ENCODE assay signal across 36 cellular contexts in genomic region chr17:33551075-33551474, GRCh38.
"Had no signal": no experiment of that assay in that cellular context is flagged by ENCODE, and none has a peak within 500 bp of the region (broad histone marks: within the 10 kb centered on the region; RNA-seq: fewer than 3 reads in every experiment).

No MANE protein-coding gene starts in this region.

- DNase-seq: activated B cell treated with CpG ODN at 0.5 μM for 24 hours; activated CD4-positive, alpha-beta memory T cell treated with anti-CD3 and anti-CD28 coated beads for 36 hours; activated CD4-positive, alpha-beta T cell treated with anti-CD3 and anti-CD28 coated beads for 4 hours; activated CD4-positive, alpha-beta T cell treated with anti-CD3 and anti-CD28 coated beads, Interleukin-2, amount 10 ng/mL, durations not matched to agents 24 days and 14 days; activated CD4-positive, alpha-beta T cell treated with anti-CD3 and anti-CD28 coated beads, Interleukin-2, amount 50 U/mL, for 1 hour; activated CD4-positive, alpha-beta T cell treated with anti-CD3 and anti-CD28 coated beads, Interleukin-2, amount 50 U/mL, for 4 hours; activated CD4-positive, CD25-positive, alpha-beta regulatory T cell treated with anti-CD3 and anti-CD28 coated beads, Interleukin-2, amount 50 U/mL, for 72 hours; activated CD8-positive, alpha-beta memory T cell treated with anti-CD3 and anti-CD28 coated beads, Interleukin-2, amount 50 U/mL, for 4 hours; activated CD8-positive, alpha-beta T cell treated with anti-CD3 and anti-CD28 coated beads for 36 hours; activated effector memory CD4-positive, alpha-beta T cell treated with anti-CD3 and anti-CD28 coated beads, Interleukin-2, amount 50 U/mL, for 16 hours; activated gamma-delta T cell treated with Interleukin-2 at 50 U/mL for 16 hours; activated naive CD4-positive, alpha-beta T cell; activated naive CD4-positive, alpha-beta T cell treated with anti-CD3 and anti-CD28 coated beads for 36 hours; activated naive CD4-positive, alpha-beta T cell treated with anti-CD3 and anti-CD28 coated beads, Interleukin-2, amount 50 U/mL, for 16 hours; activated naive CD8-positive, alpha-beta T cell treated with anti-CD3 and anti-CD28 coated beads for 36 hours; activated T-cell treated with anti-CD3 and anti-CD28 coated beads for 4 hours; activated T-cell treated with anti-CD3 and anti-CD28 coated beads, Interleukin-2, amount 50 U/mL, for 1 hour; activated T-cell treated with anti-CD3 and anti-CD28 coated beads, Interleukin-2, amount 50 U/mL, for 4 hours; activated T-cell treated with anti-CD3 and anti-CD28 coated beads, Interleukin-2, amount 50 U/mL, for 72 hours; adrenal gland; amniotic stem cell; aorta; body of pancreas; brain microvascular endothelial cell; central memory CD4-positive, alpha-beta T cell; T-helper 2 cell; T-helper 9 cell had no signal

- H3K36me3 ChIP-seq: adrenal gland, brain microvascular endothelial cell, breast epithelium had no signal

- H3K4me1 Mint-ChIP-seq: activated B cell treated with CpG ODN at 0.5 μM for 24 hours; activated CD4-positive, alpha-beta T cell treated with anti-CD3 and anti-CD28 coated beads, Interleukin-2, amount 10 ng/mL, durations not matched to agents 24 days and 14 days; activated naive CD8-positive, alpha-beta T cell treated with anti-CD3 and anti-CD28 coated beads for 36 hours; activated T-helper 17 cell treated with anti-CD3 and anti-CD28 coated beads, Interleukin-2, amount 50 U/mL, for 72 hours had no signal

- H3K9me3 ChIP-seq: adrenal gland, body of pancreas, breast epithelium had no signal

- H3K4me3 ChIP-seq: adrenal gland, body of pancreas, breast epithelium had no signal

- H3K36me3 Mint-ChIP-seq: activated CD4-positive, alpha-beta memory T cell treated with anti-CD3 and anti-CD28 coated beads for 36 hours; activated naive CD4-positive, alpha-beta T cell treated with anti-CD3 and anti-CD28 coated beads, Interleukin-2, amount 50 U/mL, for 72 hours; activated naive CD8-positive, alpha-beta T cell treated with anti-CD3 and anti-CD28 coated beads for 36 hours had no signal

- H3K27me3 ChIP-seq: adrenal gland, body of pancreas, brain microvascular endothelial cell had no signal

- H3K4me3 Mint-ChIP-seq: activated B cell treated with CpG ODN at 0.5 μM for 24 hours; activated CD4-positive, alpha-beta memory T cell treated with anti-CD3 and anti-CD28 coated beads for 36 hours; activated CD4-positive, alpha-beta T cell treated with anti-CD3 and anti-CD28 coated beads, Interleukin-2, amount 10 ng/mL, durations not matched to agents 24 days and 14 days; activated CD8-positive, alpha-beta T cell treated with anti-CD3 and anti-CD28 coated beads for 36 hours; activated naive CD4-positive, alpha-beta T cell treated with anti-CD3 and anti-CD28 coated beads for 36 hours; activated naive CD8-positive, alpha-beta T cell treated with anti-CD3 and anti-CD28 coated beads for 36 hours; activated T-cell treated with anti-CD3 and anti-CD28 coated beads, Interleukin-2, amount 50 U/mL, for 4 hours; activated T-cell treated with anti-CD3 and anti-CD28 coated beads, Interleukin-2, amount 50 U/mL, for 72 hours; activated T-helper 1 cell treated with anti-CD3 and anti-CD28 coated beads, Interleukin-12 subunit alpha, Interleukin-12 subunit beta, Interleukin-2, Interleukin-4 antibody, amounts not matched to agents 30 ng/mL and 10 ng/mL and 1 ng/mL, durations not matched to agents 14 hours and 24 hours and 36 hours; activated T-helper 17 cell treated with anti-CD3 and anti-CD28 coated beads, Interleukin-2, amount 50 U/mL, for 72 hours; T-helper 2 cell treated with Interferon-gamma antibody and Interleukin-4, amounts not matched to agents 5 μg/mL and 100 μg/mL, for 36 hours had no signal

- FAIRE-seq: astrocyte, colon, TTC549 had no signal

- H3K4me1 ChIP-seq: adrenal gland, body of pancreas, breast epithelium had no signal

- H3K27ac ChIP-seq: adrenal gland, body of pancreas, brain microvascular endothelial cell, breast epithelium, VCaP had no signal

- ATAC-seq: activated CD8-positive, alpha-beta T cell treated with anti-CD3 and anti-CD28 coated beads for 36 hours; activated naive CD4-positive, alpha-beta T cell treated with anti-CD3 and anti-CD28 coated beads, Interleukin-2, amount 50 U/mL, for 72 hours; activated T-cell treated with anti-CD3 and anti-CD28 coated beads, Interleukin-2, amount 50 U/mL, for 4 hours; activated T-cell treated with anti-CD3 and anti-CD28 coated beads, Interleukin-2, amount 50 U/mL, for 72 hours; activated T-helper 17 cell treated with anti-CD3 and anti-CD28 coated beads, Interleukin-2, amount 50 U/mL, for 72 hours; body of pancreas had no signal

- H3K9me3 Mint-ChIP-seq: activated B cell treated with CpG ODN at 0.5 μM for 24 hours; activated CD4-positive, alpha-beta memory T cell treated with anti-CD3 and anti-CD28 coated beads for 36 hours; activated CD4-positive, alpha-beta T cell treated with anti-CD3 and anti-CD28 coated beads, Interleukin-2, amount 10 ng/mL, durations not matched to agents 24 days and 14 days; activated CD8-positive, alpha-beta T cell treated with anti-CD3 and anti-CD28 coated beads for 36 hours; activated naive CD4-positive, alpha-beta T cell treated with anti-CD3 and anti-CD28 coated beads for 36 hours; activated naive CD4-positive, alpha-beta T cell treated with anti-CD3 and anti-CD28 coated beads, Interleukin-2, amount 50 U/mL, for 72 hours; activated naive CD8-positive, alpha-beta T cell treated with anti-CD3 and anti-CD28 coated beads for 36 hours; activated T-cell treated with anti-CD3 and anti-CD28 coated beads, Interleukin-2, amount 50 U/mL, for 4 hours; activated T-helper 1 cell treated with anti-CD3 and anti-CD28 coated beads, Interleukin-12 subunit alpha, Interleukin-12 subunit beta, Interleukin-2, Interleukin-4 antibody, amounts not matched to agents 30 ng/mL and 10 ng/mL and 1 ng/mL, durations not matched to agents 14 hours and 24 hours and 36 hours; activated T-helper 17 cell treated with anti-CD3 and anti-CD28 coated beads, Interleukin-2, amount 50 U/mL, for 72 hours; T-helper 2 cell treated with Interferon-gamma antibody and Interleukin-4, amounts not matched to agents 5 μg/mL and 100 μg/mL, for 36 hours had no signal

- H3K27ac Mint-ChIP-seq: activated B cell treated with CpG ODN at 0.5 μM for 24 hours; activated CD4-positive, alpha-beta memory T cell treated with anti-CD3 and anti-CD28 coated beads for 36 hours; activated CD4-positive, alpha-beta T cell treated with anti-CD3 and anti-CD28 coated beads, Interleukin-2, amount 10 ng/mL, durations not matched to agents 24 days and 14 days; activated CD8-positive, alpha-beta T cell treated with anti-CD3 and anti-CD28 coated beads for 36 hours; activated naive CD4-positive, alpha-beta T cell treated with anti-CD3 and anti-CD28 coated beads for 36 hours; activated naive CD4-positive, alpha-beta T cell treated with anti-CD3 and anti-CD28 coated beads, Interleukin-2, amount 50 U/mL, for 72 hours; activated naive CD8-positive, alpha-beta T cell treated with anti-CD3 and anti-CD28 coated beads for 36 hours; activated T-cell treated with anti-CD3 and anti-CD28 coated beads, Interleukin-2, amount 50 U/mL, for 72 hours; activated T-helper 1 cell treated with anti-CD3 and anti-CD28 coated beads, Interleukin-12 subunit alpha, Interleukin-12 subunit beta, Interleukin-2, Interleukin-4 antibody, amounts not matched to agents 30 ng/mL and 10 ng/mL and 1 ng/mL, durations not matched to agents 14 hours and 24 hours and 36 hours; activated T-helper 17 cell treated with anti-CD3 and anti-CD28 coated beads, Interleukin-2, amount 50 U/mL, for 72 hours; T-helper 2 cell treated with Interferon-gamma antibody and Interleukin-4, amounts not matched to agents 5 μg/mL and 100 μg/mL, for 36 hours had no signal

- H3K27me3 Mint-ChIP-seq: activated CD4-positive, alpha-beta T cell treated with anti-CD3 and anti-CD28 coated beads, Interleukin-2, amount 10 ng/mL, durations not matched to agents 24 days and 14 days had no signal
